ENCODE assay signal across 25 cellular contexts in genomic region chr6:69875715-69876114, GRCh38. TPM values are rescaled to one million over a fixed set of nuclear protein-coding genes. Genes with fewer than 3 reads are reported as not detected.
A peak's percentile ranks its signal among the peaks of the same experiment; 100 is the strongest.
DNase-seq lines count a peak whose midpoint lies in the region; ATAC-seq, FAIRE-seq and TF ChIP-seq lines count a peak whose summit lies in the region.
"Had no signal": no experiment of that assay in that cellular context is flagged by ENCODE, and none has a peak within 500 bp of the region (broad histone marks: within the 10 kb centered on the region; RNA-seq: fewer than 3 reads in every experiment).

No MANE protein-coding gene starts in this region.

- H3K79me2 ChIP-seq in HepG2 (ENCODE audit: insufficient read depth, low read length) (no peaks in the 10 kb centered on the region), K562 (ENCODE audit: control insufficient read depth, insufficient read depth, low read length) (no peaks in the 10 kb centered on the region)

- peaks cover 25% of the 10 kb centered on the region for H3K36me3 Mint-ChIP-seq in stimulated activated memory B cell treated with anti-CD40 and anti-IgM and Interleukin-4, amounts not matched to agents 10 μg/mL and 1 μg/mL and 100 μg/mL, for 72 hours
- H3K36me3 Mint-ChIP-seq: CD14-positive monocyte; CD8-positive, alpha-beta memory T cell had no signal

- TF ChIP-seq RAD21 in HepG2 (CRISPR knock-in tag; IDR thresholded peaks at IDR 0.05) (no peak), K562 (CRISPR knock-in tag; conservative IDR thresholded peaks at IDR 0.05 in 1 of 2, IDR thresholded peaks at IDR 0.05 in 1 of 2) (no peak)

- H3K4me1 Mint-ChIP-seq in stimulated activated memory B cell treated with anti-CD40 and anti-IgM and Interleukin-4, amounts not matched to agents 10 μg/mL and 1 μg/mL and 100 μg/mL, for 72 hours: peaks cover 43% of the 10 kb centered on the region
- H3K4me1 Mint-ChIP-seq: CD14-positive monocyte had no signal

- TF ChIP-seq POLR2A in HepG2 (IDR thresholded peaks at IDR 0.05; ENCODE audit: insufficient read depth in 1 of 2, low read depth in 2 of 2, low read length in 2 of 2) (no peak), right lobe of liver (IDR thresholded peaks at IDR 0.05) (no peak), K562 (conservative IDR thresholded peaks at IDR 0.05) (no peak)

- no peaks in the 10 kb centered on the region for H3K4me1 ChIP-seq in HepG2 (ENCODE audit: insufficient read depth, low read length)
- H3K4me1 ChIP-seq in right lobe of liver: no peaks in the 10 kb centered on the region
- no peaks in the 10 kb centered on the region for H3K4me1 ChIP-seq in K562 (replicated peaks in 1 of 2; ENCODE audit: control insufficient read depth in 2 of 2, insufficient read depth in 2 of 2, low read length in 2 of 2)
- H3K4me1 ChIP-seq: BE2C had no signal

- DNase-seq in HepG2 (ENCODE audit: low spot score): no peak
- no peak for DNase-seq in right lobe of liver
- DNase-seq in K562 (ENCODE audit: extremely low read depth in 1 of 4, low spot score in 3 of 4): no peak
- DNase-seq in NCI-H446 treated with DMSO at 0.1 percent for 48 hours (lab: John Stamatoyannopoulos, UW): no peak
- no peak for DNase-seq in activated CD4-positive, CD25-positive, alpha-beta regulatory T cell (lab: John Stamatoyannopoulos, UW)
- DNase-seq: BE2C; CD4-positive, alpha-beta T cell; CD8-positive, alpha-beta memory T cell; DMS53; DMS79 treated with DMSO at 0.1 percent for 48 hours; GF-D8; GM23248; H7; HCEC 1CT had no signal

- TF ChIP-seq EP300 in HepG2 (IDR thresholded peaks at IDR 0.05; ENCODE audit: low read depth in 2 of 2, low read length in 2 of 2): no peak
- TF ChIP-seq EP300 in HepG2 (CRISPR knock-in tag; IDR thresholded peaks at IDR 0.05; ENCODE audit: borderline replicate concordance): no peak
- no peak for TF ChIP-seq EP300 in K562 (IDR thresholded peaks at IDR 0.05; ENCODE audit: low read length)

- H3K9me1 ChIP-seq in K562 (ENCODE audit: control insufficient read depth, insufficient read depth, low read length): no peaks in the 10 kb centered on the region

- H3K9me3 Mint-ChIP-seq in stimulated activated memory B cell treated with anti-CD40 and anti-IgM and Interleukin-4, amounts not matched to agents 10 μg/mL and 1 μg/mL and 100 μg/mL, for 72 hours: peaks cover 3% of the 10 kb centered on the region
- H3K9me3 Mint-ChIP-seq: CD4-positive, alpha-beta T cell; CD8-positive, alpha-beta memory T cell had no signal

- H3K4me3 ChIP-seq in HepG2 (replicated peaks in 1 of 3; ENCODE audit: insufficient read depth in 1 of 3, low read depth in 2 of 3, low read length in 3 of 3) (no peak overlapping the region), right lobe of liver (no peak overlapping the region), K562 (no peak overlapping the region)
- H3K4me3 ChIP-seq: BLaER1 treated with 17β-estradiol and CSF1 and Interleukin-3, amounts not matched to agents 10 nM and 100 nM; GM23248 had no signal

- POLR2A ChIA-PET in HepG2 (lab: Yijun Ruan, JAX): no interaction called here
- POLR2A ChIA-PET in K562 (lab: Yijun Ruan, JAX): no interaction called here

- intact Hi-C loops in HepG2 (cut with micrococcal nuclease; ENCODE audit: unreplicated experiment): no loop called here
- intact Hi-C loops in right lobe of liver (cut with DNase I): no loop called here
- intact Hi-C loops in K562 (cut with micrococcal nuclease): no loop called here

- no peak for TF ChIP-seq CTCF in HepG2 (CRISPR knock-in tag; IDR thresholded peaks at IDR 0.05)
- no peak for TF ChIP-seq CTCF in right lobe of liver (IDR thresholded peaks at IDR 0.05)
- TF ChIP-seq CTCF in K562 (IDR thresholded peaks at IDR 0.05 in 2 of 3, conservative IDR thresholded peaks at IDR 0.05 in 1 of 3; ENCODE audit: insufficient read depth in 2 of 3, low read depth in 1 of 3, low read length in 3 of 3): no peak

- H3K9ac ChIP-seq in HepG2 (ENCODE audit: insufficient read depth, low read depth, low read length): no peak overlapping the region
- H3K9ac ChIP-seq in K562 (ENCODE audit: insufficient read depth in 1 of 2, low read depth in 2 of 2, low read length in 2 of 2): no peak overlapping the region
- H3K9ac ChIP-seq: BLaER1 treated with 17β-estradiol and CSF1 and Interleukin-3, amounts not matched to agents 10 nM and 100 nM; GM23248 had no signal

- CTCF ChIA-PET in HepG2 (lab: Yijun Ruan, JAX; ENCODE audit: low intra/inter-chr PET ratio, low total read pairs) (no interaction called here), K562 (lab: Yijun Ruan, JAX; ENCODE audit: low intra/inter-chr PET ratio) (no interaction called here)

- FAIRE-seq in HepG2 (lab: Jason Lieb, UNC): no peak
- no peak for FAIRE-seq in K562 (lab: Jason Lieb, UNC)
- FAIRE-seq: A204.1, D721Med, GM12891, GM18507, H1 had no signal

- no peak overlapping the region for H3K4me3 Mint-ChIP-seq in stimulated activated memory B cell treated with anti-CD40 and anti-IgM and Interleukin-4, amounts not matched to agents 10 μg/mL and 1 μg/mL and 100 μg/mL, for 72 hours
- H3K4me3 Mint-ChIP-seq: CD14-positive monocyte; CD4-positive, alpha-beta T cell; CD8-positive, alpha-beta memory T cell had no signal

- no peaks in the 10 kb centered on the region for H3K27me3 Mint-ChIP-seq in stimulated activated memory B cell treated with anti-CD40 and anti-IgM and Interleukin-4, amounts not matched to agents 10 μg/mL and 1 μg/mL and 100 μg/mL, for 72 hours

- H3K27ac ChIP-seq in HepG2 (ENCODE audit: extremely low read length, insufficient read depth, low read length) (no peak overlapping the region), right lobe of liver (no peak overlapping the region), K562 (ENCODE audit: extremely low read depth, low read depth, low read length) (no peak overlapping the region)
- H3K27ac ChIP-seq: 22Rv1; BLaER1 treated with 17β-estradiol and CSF1 and Interleukin-3, amounts not matched to agents 10 nM and 100 nM; GM23248 had no signal

- in situ Hi-C loops in HepG2 (cut with HindIII; ENCODE audit: extremely low pct_ligation_motif_present, low pct_unique_long_range_greater_than_20kb): no loop called here
- in situ Hi-C loops in K562 (cut with MboI): no loop called here

- no peaks in the 10 kb centered on the region; a peak in 1 of 5 replicates for H3K27me3 ChIP-seq in HepG2 (ENCODE audit: control insufficient read depth in 1 of 2, insufficient read depth in 2 of 2, low read length in 2 of 2)
- no peaks in the 10 kb centered on the region for H3K27me3 ChIP-seq in right lobe of liver
- no peaks in the 10 kb centered on the region; a peak in 1 of 5 replicates for H3K27me3 ChIP-seq in K562 (ENCODE audit: control insufficient read depth in 2 of 2, insufficient read depth in 2 of 2, low read length in 2 of 2)
- H3K27me3 ChIP-seq: BE2C; BLaER1 treated with 17β-estradiol and CSF1 and Interleukin-3, amounts not matched to agents 10 nM and 100 nM had no signal

- H3K4me2 ChIP-seq in HepG2 (ENCODE audit: low read depth, low read length) (no peak overlapping the region), K562 (ENCODE audit: insufficient read depth, low read length) (no peak overlapping the region)
- H3K4me2 ChIP-seq: BLaER1 treated with 17β-estradiol and CSF1 and Interleukin-3, amounts not matched to agents 10 nM and 100 nM had no signal

- BruUV-seq in HepG2 (replicated peaks; lab: Mats Ljungman, UMichigan) (no TSS peak), K562 (replicated peaks; lab: Mats Ljungman, UMichigan) (no TSS peak)

- WGBS in HepG2 (ENCODE audit: low lambda C conversion rate): 2% methylated on average over 3 of the region's 3 CpGs
- 66% methylated on average over 3 of the region's 3 CpGs for WGBS in right lobe of liver (ENCODE audit: insufficient coverage, low coverage, low lambda C conversion rate, missing lambda C conversion rate)
- 0% methylated on average over 3 of the region's 3 CpGs for WGBS in K562 (ENCODE audit: insufficient coverage, low coverage, missing lambda C conversion rate)

- H3K36me3 ChIP-seq in HepG2 (replicated peaks in 1 of 2; ENCODE audit: control insufficient read depth in 1 of 2, insufficient read depth in 2 of 2, low read length in 2 of 2): no peaks in the 10 kb centered on the region
- H3K36me3 ChIP-seq in right lobe of liver: no peaks in the 10 kb centered on the region
- no peaks in the 10 kb centered on the region for H3K36me3 ChIP-seq in K562 (ENCODE audit: control insufficient read depth, insufficient read depth, low read length)
- H3K36me3 ChIP-seq: BE2C; BLaER1 treated with 17β-estradiol and CSF1 and Interleukin-3, amounts not matched to agents 10 nM and 100 nM had no signal

- H2AFZ ChIP-seq in HepG2 (ENCODE audit: low read length) (no peak overlapping the region), K562 (ENCODE audit: low read depth, low read length) (no peak overlapping the region)
- H2AFZ ChIP-seq: GM23248 had no signal

- ATAC-seq in HepG2 (no peak), right lobe of liver (no peak), K562 (no peak), GM19452 (IDR thresholded peaks at IDR 0.05; ENCODE audit: unreplicated experiment) (no peak)
- no peak for ATAC-seq in stimulated activated memory B cell treated with anti-CD40 and anti-IgM and Interleukin-4, amounts not matched to agents 10 μg/mL and 1 μg/mL and 100 μg/mL, for 72 hours

- H4K20me1 ChIP-seq in HepG2 (ENCODE audit: insufficient read depth, low read length): no peaks in the 10 kb centered on the region
- no peaks in the 10 kb centered on the region for H4K20me1 ChIP-seq in K562 (replicated peaks; ENCODE audit: control insufficient read depth, insufficient read depth, low read length)
- H4K20me1 ChIP-seq: BLaER1 treated with 17β-estradiol and CSF1 and Interleukin-3, amounts not matched to agents 10 nM and 100 nM had no signal

- H3K27ac Mint-ChIP-seq in stimulated activated memory B cell treated with anti-CD40 and anti-IgM and Interleukin-4, amounts not matched to agents 10 μg/mL and 1 μg/mL and 100 μg/mL, for 72 hours: peak overlapping the region; percentile 6
- H3K27ac Mint-ChIP-seq: CD14-positive monocyte; CD4-positive, alpha-beta T cell; CD8-positive, alpha-beta memory T cell had no signal

- H3K9me3 ChIP-seq in HepG2 (ENCODE audit: low read length) (no peaks in the 10 kb centered on the region), right lobe of liver (no peaks in the 10 kb centered on the region), K562 (replicated peaks; ENCODE audit: control insufficient read depth, insufficient read depth, low read depth, low read length) (no peaks in the 10 kb centered on the region)
- H3K9me3 ChIP-seq: BE2C; BLaER1 treated with 17β-estradiol and CSF1 and Interleukin-3, amounts not matched to agents 10 nM and 100 nM had no signal

RNA-seq across cellular contexts. Expression of gene COL19A1, which starts 9.4 kb away (rescaled TPM):
- not detected in 2 replicates for total RNA-seq in HepG2 (2016; rRNA removed; fragmentation: Illumina TruSeq; extraction: Trizol)
- total RNA-seq in HepG2 (2016; cell fraction: cytosol; rRNA removed; fragmentation: Illumina TruSeq; extraction: Trizol; ENCODE audit: low read depth): not detected in 2 replicates
- total RNA-seq in HepG2 (2016; cell fraction: insoluble cytoplasmic fraction; rRNA removed; fragmentation: Illumina TruSeq; extraction: Trizol): not detected in 2 replicates
- total RNA-seq in HepG2 (2016; cell fraction: membrane; rRNA removed; fragmentation: Illumina TruSeq; extraction: Trizol): not detected in 2 replicates
- not detected in 2 replicates for total RNA-seq in HepG2 (2016; cell fraction: nucleus; rRNA removed; fragmentation: Illumina TruSeq; extraction: Trizol)
- polyA plus RNA-seq in HepG2 (2011; rRNA removed): not detected in 2 replicates
- polyA plus RNA-seq in HepG2 (2011; cell fraction: cytosol; rRNA removed): not detected in 2 replicates
- polyA plus RNA-seq in HepG2 (2011; cell fraction: nucleus; rRNA removed): not detected in 2 replicates
- polyA plus RNA-seq in HepG2 (2012): not detected in 2 replicates
- polyA plus RNA-seq in HepG2 (2016; cell fraction: cytosol; fragmentation: Illumina TruSeq; extraction: Trizol; ENCODE audit: low read depth): not detected in 2 replicates
- polyA plus RNA-seq in HepG2 (2016; cell fraction: insoluble cytoplasmic fraction; fragmentation: Illumina TruSeq; extraction: Trizol; ENCODE audit: low read depth): not detected in 2 replicates
- polyA plus RNA-seq in HepG2 (2016; cell fraction: membrane; fragmentation: Illumina TruSeq; extraction: Trizol; ENCODE audit: low read depth): not detected in 2 replicates
- not detected in 2 replicates for polyA plus RNA-seq in HepG2 (2016; cell fraction: nucleus; fragmentation: Illumina TruSeq; extraction: Trizol; ENCODE audit: insufficient read depth, low read depth)
- polyA minus RNA-seq in HepG2 (2011; rRNA and poly(A)+ RNA removed; ENCODE audit: low replicate concordance): not detected in 2 replicates
- polyA minus RNA-seq in HepG2 (2011; cell fraction: cytosol; rRNA and poly(A)+ RNA removed): not detected in 2 replicates
- polyA minus RNA-seq in HepG2 (2011; cell fraction: nucleus; rRNA and poly(A)+ RNA removed): not detected in 2 replicates
- total RNA-seq in right lobe of liver: under 1 TPM in 4 of 6 experiments, not detected in 2; 0.18 to 0.39 (median 0.27) TPM
- not detected in 2 replicates for total RNA-seq in K562 (2011; cell fraction: chromatin; rRNA removed; ENCODE audit: low replicate concordance)
- total RNA-seq in K562 (2011; cell fraction: nucleolus; rRNA removed): not detected in 2 replicates
- total RNA-seq in K562 (2011; cell fraction: nucleoplasm; rRNA removed): not detected in 2 replicates
- total RNA-seq in K562 (2014; rRNA removed): not detected in 2 replicates
- not detected in 2 replicates for total RNA-seq in K562 (2014; rRNA removed; fragmentation: Illumina TruSeq; extraction: Trizol)
- not detected in 2 replicates for total RNA-seq in K562 (2015; rRNA removed; fragmentation: Illumina TruSeq; extraction: Trizol)
- not detected in 2 replicates for total RNA-seq in K562 (2021)
- not detected in 2 replicates for polyA plus RNA-seq in K562 (2011; rRNA removed)
- not detected in 2 replicates for polyA plus RNA-seq in K562 (2011; cell fraction: cytosol; rRNA removed)
- not detected in 2 replicates for polyA plus RNA-seq in K562 (2011; cell fraction: nucleus; rRNA removed)
- polyA plus RNA-seq in K562 (2012): 0.10 TPM in 1 of 2 replicates, not detected in the other
- polyA plus RNA-seq in K562 (2014; fragmentation: Illumina TruSeq; extraction: Trizol): not detected in 2 replicates
- not detected for polyA plus RNA-seq in K562 (2014; fragmentation: Nextera tagmentation; extraction: Ambion mirVana)
- not detected in 2 replicates for polyA plus RNA-seq in K562 (2014; rRNA removed)
- polyA minus RNA-seq in K562 (2011; rRNA and poly(A)+ RNA removed): not detected in 2 replicates
- polyA minus RNA-seq in K562 (2011; cell fraction: cytosol; rRNA and poly(A)+ RNA removed): not detected in 2 replicates
- polyA minus RNA-seq in K562 (2011; cell fraction: nucleus; rRNA and poly(A)+ RNA removed): not detected in 2 replicates
- total RNA-seq: CD4-positive, alpha-beta T cell; G401; GM23248; H1; H7 had no signal
- polyA plus RNA-seq: CD14-positive monocyte; CD8-positive, alpha-beta memory T cell; GM23248; H1 had no signal
